Comparison of ENCODE assay signal across 8 cellular contexts in genomic region chr6:99905209-99906106, GRCh38.
DNase-seq lines count a peak whose midpoint lies in the region; ATAC-seq and TF ChIP-seq lines count a peak whose summit lies in the region.

No MANE protein-coding gene starts in this region.

- H3K27me3 ChIP-seq in stomach = peaks cover 0 to 5% (median 0%) of the 10 kb centered on the region in 3 donors

- H3K9me3 ChIP-seq in stomach = no peaks in the 10 kb centered on the region

- no peaks in the 10 kb centered on the region for H3K36me3 ChIP-seq in stomach

- TF ChIP-seq CTCF in stomach (IDR thresholded peaks at IDR 0.05) = peak in 2 of 7 experiments; percentile 37 to 40

- TF ChIP-seq POLR2A in stomach (IDR thresholded peaks at IDR 0.05) = no peak

- ATAC-seq in GM19438 (IDR thresholded peaks at IDR 0.05; ENCODE audit: low read depth, unreplicated experiment) (peak; percentile 94), HG03354 (IDR thresholded peaks at IDR 0.05; ENCODE audit: poor library complexity, severe bottlenecking, unreplicated experiment) (peak; percentile 99), HG03571 (IDR thresholded peaks at IDR 0.05; ENCODE audit: unreplicated experiment) (no peak)

- WGBS in stomach, 5 donors = 42 to 46% (median 45%) methylated on average over 4 of the region's 4 CpGs

- TF ChIP-seq EP300 in stomach (IDR thresholded peaks at IDR 0.05) = no peak

- DNase-seq in DMS114 treated with DMSO at 0.1 percent for 48 hours (lab: John Stamatoyannopoulos, UW; ENCODE audit: unreplicated experiment) (peak; percentile 57), NCI-H345 (lab: John Stamatoyannopoulos, UW) (peak; percentile 68), astrocyte of the hippocampus (ENCODE audit: low read depth, low spot score) (peak; percentile 41), kidney tubule cell (ENCODE audit: low spot score) (peak; percentile 56), stomach (no peak)

- no peaks in the 10 kb centered on the region for H3K4me1 ChIP-seq in stomach

- intact Hi-C loops in stomach (cut with DNase I; ENCODE audit: low total_unique reads) = no loop called here

- H3K27ac ChIP-seq in stomach = no peak overlapping the region

- no peak overlapping the region for H3K4me3 ChIP-seq in stomach
